Comparison of ENCODE assay signal across 2 cellular contexts in genomic region chr5:113060410-113061025, GRCh38.
TF ChIP-seq lines count a peak whose summit lies in the region.

No MANE protein-coding gene starts in this region.

TF ChIP-seq in HepG2, 621 proteins besides CTCF, POLR2A, EP300 and RAD21:
- no peak for TF ChIP-seq ZNF891 (CRISPR knock-in tag; IDR thresholded peaks at IDR 0.05)
- peak; percentile 65 for TF ChIP-seq MAFF (IDR thresholded peaks at IDR 0.05; ENCODE audit: low read depth, low read length)
- peak in 1 of 2 experiments; percentile 65; a peak in 2 of 4 replicates for TF ChIP-seq MAFK (conservative IDR thresholded peaks at IDR 0.05 in 1 of 2, IDR thresholded peaks at IDR 0.05 in 1 of 2; ENCODE audit: low read length in 2 of 2)
- TF ChIP-seq, protein P1, sequence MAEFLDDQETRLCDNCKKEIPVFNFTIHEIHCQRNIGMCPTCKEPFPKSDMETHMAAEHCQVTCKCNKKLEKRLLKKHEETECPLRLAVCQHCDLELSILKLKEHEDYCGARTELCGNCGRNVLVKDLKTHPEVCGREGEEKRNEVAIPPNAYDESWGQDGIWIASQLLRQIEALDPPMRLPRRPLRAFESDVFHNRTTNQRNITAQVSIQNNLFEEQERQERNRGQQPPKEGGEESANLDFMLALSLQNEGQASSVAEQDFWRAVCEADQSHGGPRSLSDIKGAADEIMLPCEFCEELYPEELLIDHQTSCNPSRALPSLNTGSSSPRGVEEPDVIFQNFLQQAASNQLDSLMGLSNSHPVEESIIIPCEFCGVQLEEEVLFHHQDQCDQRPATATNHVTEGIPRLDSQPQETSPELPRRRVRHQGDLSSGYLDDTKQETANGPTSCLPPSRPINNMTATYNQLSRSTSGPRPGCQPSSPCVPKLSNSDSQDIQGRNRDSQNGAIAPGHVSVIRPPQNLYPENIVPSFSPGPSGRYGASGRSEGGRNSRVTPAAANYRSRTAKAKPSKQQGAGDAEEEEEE (CRISPR knock-in tag; IDR thresholded peaks at IDR 0.05; ENCODE audit: borderline replicate concordance): no peak
- no peak for TF ChIP-seq ZBTB42 (CRISPR knock-in tag; IDR thresholded peaks at IDR 0.05)

TF ChIP-seq in K562, 482 proteins besides CTCF, POLR2A, EP300 and RAD21:
- TF ChIP-seq ZNF175 (CRISPR knock-in tag; IDR thresholded peaks at IDR 0.05; ENCODE audit: low read depth): no peak
- TF ChIP-seq, protein P2, sequence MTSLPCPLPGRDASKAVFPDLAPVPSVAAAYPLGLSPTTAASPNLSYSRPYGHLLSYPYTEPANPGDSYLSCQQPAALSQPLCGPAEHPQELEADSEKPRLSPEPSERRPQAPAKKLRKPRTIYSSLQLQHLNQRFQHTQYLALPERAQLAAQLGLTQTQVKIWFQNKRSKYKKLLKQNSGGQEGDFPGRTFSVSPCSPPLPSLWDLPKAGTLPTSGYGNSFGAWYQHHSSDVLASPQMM (CRISPR knock-in tag; IDR thresholded peaks at IDR 0.05): no peak
- no peak for TF ChIP-seq HDAC3 (IDR thresholded peaks at IDR 0.05; ENCODE audit: borderline replicate concordance, partially characterized antibody)
- TF ChIP-seq ZNF316 (IDR thresholded peaks at IDR 0.05): peak; percentile 47
- no peak for TF ChIP-seq ZNF589 (CRISPR knock-in tag; IDR thresholded peaks at IDR 0.05; ENCODE audit: low read depth)
- no peak for TF ChIP-seq EZH2 (IDR thresholded peaks at IDR 0.05; ENCODE audit: borderline replicate concordance, low read depth, low read length)
- no peak for TF ChIP-seq MCM7 (IDR thresholded peaks at IDR 0.05)
- no peak for TF ChIP-seq ZNF444 (CRISPR knock-in tag; IDR thresholded peaks at IDR 0.05)
- 0 out of 2 replicates have a peak, but pooled peaks have one; percentile 16 for TF ChIP-seq C11orf30 (IDR thresholded peaks at IDR 0.05; ENCODE audit: low read depth)
- no peak for TF ChIP-seq XRCC4 (IDR thresholded peaks at IDR 0.05; ENCODE audit: extremely low read depth, insufficient read depth, insufficient read length)
- no peak for TF ChIP-seq ZFP36 (IDR thresholded peaks at IDR 0.05; ENCODE audit: low read depth, low read length, partially characterized antibody)
TF ChIP-seq in K562: peak in this region for 2.
